Comparison of ENCODE assay signal across 14 cellular contexts in genomic region chr7:44263342-44264082, GRCh38.
"Had no signal": no experiment of that assay in that cellular context is flagged by ENCODE, and none has a peak within 500 bp of the region (broad histone marks: within the 10 kb centered on the region; RNA-seq: fewer than 3 reads in every experiment).

No MANE protein-coding gene starts in this region.

- H3K27ac ChIP-seq: body of pancreas, psoas muscle, thoracic aorta had no signal

- H3K27me3 ChIP-seq: body of pancreas had no signal

- DNase-seq: activated CD4-positive, alpha-beta T cell treated with anti-CD3 and anti-CD28 coated beads for 1 hour; activated CD4-positive, alpha-beta T cell treated with anti-CD3 and anti-CD28 coated beads, Interleukin-2, amount 50 U/mL, for 48 hours; activated CD8-positive, alpha-beta memory T cell treated with anti-CD3 and anti-CD28 coated beads, Interleukin-2, amount 10 ng/mL, durations not matched to agents 7 days and 5 days; activated effector memory CD4-positive, alpha-beta T cell treated with Interleukin-2 at 50 U/mL for 16 hours; activated T-cell treated with anti-CD3 and anti-CD28 coated beads, Interleukin-2, amount 50 U/mL, for 24 hours; effector CD4-positive, alpha-beta T cell; immature natural killer cell; natural killer cell; occipital lobe; stimulated activated CD4-positive, alpha-beta T cell treated with anti-CD3 and anti-CD28 coated beads, Interleukin-4, amount 100 ng/mL, for 1 hour; stimulated activated naive CD8-positive, alpha-beta T cell treated with anti-CD3 and anti-CD28 coated beads, Interleukin-15, amount 100 ng/mL, for 72 hours had no signal

- H3K9me3 ChIP-seq: body of pancreas, psoas muscle, thoracic aorta had no signal

- H3K4me1 ChIP-seq: body of pancreas had no signal

- H3K36me3 ChIP-seq: thoracic aorta had no signal

- H3K4me3 ChIP-seq: body of pancreas, psoas muscle, thoracic aorta had no signal

- ATAC-seq: activated CD8-positive, alpha-beta memory T cell treated with anti-CD3 and anti-CD28 coated beads, Interleukin-2, amount 10 ng/mL, durations not matched to agents 7 days and 5 days; body of pancreas; natural killer cell; psoas muscle; stimulated activated naive CD8-positive, alpha-beta T cell treated with anti-CD3 and anti-CD28 coated beads, Interleukin-15, amount 100 ng/mL, for 72 hours had no signal
